In genomic region chr19:39197808-39198207, GRCh38 we compare ENCODE assay signal across 18 cellular contexts. TPM values are rescaled to one million over a fixed set of nuclear protein-coding genes. Genes with fewer than 3 reads are reported as not detected.
A peak's percentile ranks its signal among the peaks of the same experiment; 100 is the strongest.
DNase-seq lines count a peak whose midpoint lies in the region; ATAC-seq and TF ChIP-seq lines count a peak whose summit lies in the region.
"Had no signal": no experiment of that assay in that cellular context is flagged by ENCODE, and none has a peak within 500 bp of the region (broad histone marks: within the 10 kb centered on the region; RNA-seq: fewer than 3 reads in every experiment).

No MANE protein-coding gene starts in this region.

- POLR2A ChIA-PET in PC-9 (lab: Charles Lee; ENCODE audit: unreplicated experiment), result no interaction called here

- no peaks in the 10 kb centered on the region for H3K27me3 ChIP-seq in PC-9 (ENCODE audit: insufficient read depth, low read depth)
- H3K27me3 ChIP-seq in esophagus squamous epithelium, result peaks cover 3 to 86% (median 7%) of the 10 kb centered on the region in 4 donors

- BruUV-seq in PC-9 (replicated peaks; lab: Mats Ljungman, UMichigan), result no TSS peak

- H3K36me3 Mint-ChIP-seq in activated naive CD8-positive, alpha-beta T cell, result no peaks in the 10 kb centered on the region
- H3K36me3 Mint-ChIP-seq in activated naive CD8-positive, alpha-beta T cell treated with anti-CD3 and anti-CD28 coated beads for 36 hours, result no peaks in the 10 kb centered on the region
- no peaks in the 10 kb centered on the region for H3K36me3 Mint-ChIP-seq in type B pancreatic cell
- no peaks in the 10 kb centered on the region for H3K36me3 Mint-ChIP-seq in T-helper 2 cell treated with Interferon-gamma antibody and Interleukin-4, amounts not matched to agents 5 μg/mL and 100 μg/mL, for 36 hours (ENCODE audit: low read depth)

- H3K4me1 ChIP-seq in PC-9 (replicated peaks; ENCODE audit: insufficient read depth) (peaks cover 56% of the 10 kb centered on the region), esophagus squamous epithelium (peaks cover 5 to 55% (median 13%) of the 10 kb centered on the region in 3 donors)

- CTCF ChIA-PET in PC-9 (lab: Charles Lee), result no interaction called here

- no peaks in the 10 kb centered on the region for H3K36me3 ChIP-seq in PC-9 (ENCODE audit: low read depth)
- peaks cover 0 to 8% (median 0%) of the 10 kb centered on the region in 3 donors for H3K36me3 ChIP-seq in esophagus squamous epithelium

- intact Hi-C loops in PC-9 (cut with micrococcal nuclease; ENCODE audit: unreplicated experiment) (loop anchor here (2.0 kb wide), 1 partner anchor 75 kb away; no protein-coding TSS in a partner anchor), esophagus squamous epithelium (cut with DNase I) (no loop called here)

- H3K27me3 Mint-ChIP-seq in activated naive CD8-positive, alpha-beta T cell, result peaks cover 42% of the 10 kb centered on the region
- peaks cover 82% of the 10 kb centered on the region for H3K27me3 Mint-ChIP-seq in activated naive CD8-positive, alpha-beta T cell treated with anti-CD3 and anti-CD28 coated beads for 36 hours
- peaks cover 53% of the 10 kb centered on the region for H3K27me3 Mint-ChIP-seq in type B pancreatic cell
- H3K27me3 Mint-ChIP-seq in T-helper 2 cell treated with Interferon-gamma antibody and Interleukin-4, amounts not matched to agents 5 μg/mL and 100 μg/mL, for 36 hours (ENCODE audit: low read depth), result peaks cover 64% of the 10 kb centered on the region

- H3K27ac Mint-ChIP-seq in activated naive CD8-positive, alpha-beta T cell, result no peak overlapping the region
- no peak overlapping the region for H3K27ac Mint-ChIP-seq in activated naive CD8-positive, alpha-beta T cell treated with anti-CD3 and anti-CD28 coated beads for 36 hours
- no peak overlapping the region for H3K27ac Mint-ChIP-seq in type B pancreatic cell
- no peak overlapping the region for H3K27ac Mint-ChIP-seq in T-helper 2 cell treated with Interferon-gamma antibody and Interleukin-4, amounts not matched to agents 5 μg/mL and 100 μg/mL, for 36 hours

- no peak for TF ChIP-seq POLR2A in esophagus squamous epithelium (IDR thresholded peaks at IDR 0.05)

- no peaks in the 10 kb centered on the region for H3K79me2 ChIP-seq in PC-9 (ENCODE audit: low read depth)
- H3K79me2 ChIP-seq: hepatocyte had no signal

- DNase-seq in activated naive CD8-positive, alpha-beta T cell treated with anti-CD3 and anti-CD28 coated beads for 36 hours, result no peak
- peak; percentile 83 to 86 for DNase-seq in PC-9
- no peak for DNase-seq in esophagus squamous epithelium (lab: John Stamatoyannopoulos, UW)
- no peak for DNase-seq in type B pancreatic cell (ENCODE audit: extremely low spot score, unreplicated experiment)
- no peak for DNase-seq in DMS53 (lab: John Stamatoyannopoulos, UW)
- DNase-seq in T-helper 2 cell treated with Interferon-gamma antibody and Interleukin-4, amounts not matched to agents 5 μg/mL and 100 μg/mL, for 36 hours (ENCODE audit: low spot score), result no peak
- DNase-seq: activated CD4-positive, alpha-beta T cell treated with anti-CD3 and anti-CD28 coated beads for 4 hours; amniotic stem cell; Caco-2; left colon; NCI-H2029 treated with DMSO at 0.1 percent for 48 hours had no signal

- peaks cover 36% of the 10 kb centered on the region for H3F3A ChIP-seq in PC-9 (ENCODE audit: insufficient read depth, low read depth)

- H3K4me1 Mint-ChIP-seq in activated naive CD8-positive, alpha-beta T cell (ENCODE audit: low read depth), result peaks cover 22% of the 10 kb centered on the region
- peaks cover 8% of the 10 kb centered on the region for H3K4me1 Mint-ChIP-seq in activated naive CD8-positive, alpha-beta T cell treated with anti-CD3 and anti-CD28 coated beads for 36 hours
- H3K4me1 Mint-ChIP-seq in type B pancreatic cell (ENCODE audit: unreplicated experiment), result peaks cover 22% of the 10 kb centered on the region
- peaks cover 7% of the 10 kb centered on the region for H3K4me1 Mint-ChIP-seq in T-helper 2 cell treated with Interferon-gamma antibody and Interleukin-4, amounts not matched to agents 5 μg/mL and 100 μg/mL, for 36 hours (ENCODE audit: low read depth)

- WGBS in esophagus squamous epithelium, 2 donors, result 33 to 40% methylated on average over 4 to 5 of the region's 5 CpGs

- peak overlapping the region; percentile 47 for H3K4me3 ChIP-seq in PC-9
- H3K4me3 ChIP-seq in esophagus squamous epithelium, result peak overlapping the region; percentile 40 to 55 (median 48)
- H3K4me3 ChIP-seq: hepatocyte had no signal

- H3K9me2 ChIP-seq in PC-9 (ENCODE audit: insufficient read depth), result no peaks in the 10 kb centered on the region

- TF ChIP-seq CTCF in PC-9 (conservative IDR thresholded peaks at IDR 0.05) (peak; percentile 53), esophagus squamous epithelium (IDR thresholded peaks at IDR 0.05) (peak in 1 of 6 experiments; percentile 4), type B pancreatic cell (conservative IDR thresholded peaks at IDR 0.05) (no peak)

- H3K27ac ChIP-seq in PC-9 (peak overlapping the region; percentile 60), esophagus squamous epithelium (peak overlapping the region in 3 of 4 donors; percentile 72 to 80 (median 78))
- H3K27ac ChIP-seq: hepatocyte had no signal

- H3K9me3 ChIP-seq in PC-9 (ENCODE audit: insufficient read depth, low read depth) (no peaks in the 10 kb centered on the region), esophagus squamous epithelium (no peaks in the 10 kb centered on the region)
- H3K9me3 ChIP-seq: Caco-2 had no signal

- peak overlapping the region; percentile 73 for H3K4me2 ChIP-seq in PC-9

- H2AFZ ChIP-seq in PC-9, result no peak overlapping the region
- H2AFZ ChIP-seq: hepatocyte had no signal

- no peaks in the 10 kb centered on the region for H3K9me3 Mint-ChIP-seq in activated naive CD8-positive, alpha-beta T cell (ENCODE audit: low read depth)
- no peaks in the 10 kb centered on the region for H3K9me3 Mint-ChIP-seq in activated naive CD8-positive, alpha-beta T cell treated with anti-CD3 and anti-CD28 coated beads for 36 hours
- no peaks in the 10 kb centered on the region for H3K9me3 Mint-ChIP-seq in type B pancreatic cell
- H3K9me3 Mint-ChIP-seq in T-helper 2 cell treated with Interferon-gamma antibody and Interleukin-4, amounts not matched to agents 5 μg/mL and 100 μg/mL, for 36 hours, result no peaks in the 10 kb centered on the region

- H3K4me3 Mint-ChIP-seq in activated naive CD8-positive, alpha-beta T cell, result peak overlapping the region; percentile 81
- no peak overlapping the region for H3K4me3 Mint-ChIP-seq in activated naive CD8-positive, alpha-beta T cell treated with anti-CD3 and anti-CD28 coated beads for 36 hours
- peak overlapping the region; percentile 80 for H3K4me3 Mint-ChIP-seq in type B pancreatic cell
- no peak overlapping the region for H3K4me3 Mint-ChIP-seq in T-helper 2 cell treated with Interferon-gamma antibody and Interleukin-4, amounts not matched to agents 5 μg/mL and 100 μg/mL, for 36 hours

- no peaks in the 10 kb centered on the region for H4K20me1 ChIP-seq in PC-9 (ENCODE audit: insufficient read depth)

- ATAC-seq in HG03571 (IDR thresholded peaks at IDR 0.05; ENCODE audit: unreplicated experiment), result no peak
- ATAC-seq: left colon, Right ventricle myocardium inferior had no signal

RNA-seq across cellular contexts. Expression of gene NCCRP1, which starts 1.0 kb away (rescaled TPM):
- not detected for total RNA-seq in activated naive CD8-positive, alpha-beta T cell treated with anti-CD3 and anti-CD28 coated beads for 36 hours
- 22.7 and 23.2 TPM in 2 replicates for total RNA-seq in PC-9 (2021)
- total RNA-seq in esophagus squamous epithelium, result 100 to 1,000 TPM; 208 to 737 (median 262) TPM
- 19.0 and 22.6 TPM in 2 replicates for total RNA-seq in type B pancreatic cell (ENCODE audit: low replicate concordance)
- total RNA-seq: left colon; pulmonary artery endothelial cell; Right ventricle myocardium inferior; subcutaneous adipose tissue; T-helper 2 cell treated with Interferon-gamma antibody and Interleukin-4, amounts not matched to agents 100 ng/mL and 5 ng/mL, for 36 hours had no signal

RNA-seq across cellular contexts. Expression of gene SYCN, which starts 6.3 kb away (rescaled TPM):
- total RNA-seq in activated naive CD8-positive, alpha-beta T cell treated with anti-CD3 and anti-CD28 coated beads for 36 hours, result not detected
- total RNA-seq in PC-9 (2021), result not detected in 2 replicates
- total RNA-seq in esophagus squamous epithelium, result not detected
- not detected in 2 replicates for total RNA-seq in type B pancreatic cell (ENCODE audit: low replicate concordance)
- total RNA-seq: Caco-2; left colon; pulmonary artery endothelial cell; Right ventricle myocardium inferior; subcutaneous adipose tissue; T-helper 2 cell treated with Interferon-gamma antibody and Interleukin-4, amounts not matched to agents 100 ng/mL and 5 ng/mL, for 36 hours had no signal

RNA-seq across cellular contexts. Expression of gene IFNL3, which starts 47.0 kb away (rescaled TPM):
- total RNA-seq in activated naive CD8-positive, alpha-beta T cell treated with anti-CD3 and anti-CD28 coated beads for 36 hours, result not detected
- total RNA-seq in PC-9 (2021), result not detected in 2 replicates
- total RNA-seq in esophagus squamous epithelium, result not detected
- not detected in 2 replicates for total RNA-seq in type B pancreatic cell (ENCODE audit: low replicate concordance)
- total RNA-seq: Caco-2; hepatocyte; left colon; pulmonary artery endothelial cell; Right ventricle myocardium inferior; subcutaneous adipose tissue; T-helper 2 cell treated with Interferon-gamma antibody and Interleukin-4, amounts not matched to agents 100 ng/mL and 5 ng/mL, for 36 hours had no signal

RNA-seq across cellular contexts. Expression of gene IFNL4, which starts 50.8 kb away (rescaled TPM):
- total RNA-seq in activated naive CD8-positive, alpha-beta T cell treated with anti-CD3 and anti-CD28 coated beads for 36 hours, result under 1 TPM; 0.14 to 0.25 TPM
- total RNA-seq in PC-9 (2021) (not detected in 2 replicates), esophagus squamous epithelium (not detected), type B pancreatic cell (ENCODE audit: low replicate concordance) (not detected in 2 replicates)
- total RNA-seq: Caco-2; hepatocyte; left colon; pulmonary artery endothelial cell; Right ventricle myocardium inferior; subcutaneous adipose tissue; T-helper 2 cell treated with Interferon-gamma antibody and Interleukin-4, amounts not matched to agents 100 ng/mL and 5 ng/mL, for 36 hours had no signal

Comparison
In these comparisons a context has a peak if more than half of its experiments do, and no peak if none do; other contexts are left out.
1. H3K4me3 Mint-ChIP-seq: peak in activated naive CD8-positive, alpha-beta T cell (single experiment) and type B pancreatic cell (single experiment); none in activated naive CD8-positive, alpha-beta T cell treated with anti-CD3 and anti-CD28 coated beads for 36 hours (single experiment) and T-helper 2 cell treated with Interferon-gamma antibody and Interleukin-4, amounts not matched to agents 5 μg/mL and 100 μg/mL, for 36 hours (single experiment).
2. DNase-seq: peak in PC-9 (2 of 2); none in activated naive CD8-positive, alpha-beta T cell treated with anti-CD3 and anti-CD28 coated beads for 36 hours (single experiment), esophagus squamous epithelium (single experiment), type B pancreatic cell (single experiment), DMS53 (single experiment) and T-helper 2 cell treated with Interferon-gamma antibody and Interleukin-4, amounts not matched to agents 5 μg/mL and 100 μg/mL, for 36 hours (single experiment).
3. RNA of gene NCCRP1, which starts 1.0 kb away (total RNA-seq): 208 to 737 TPM in esophagus squamous epithelium, 22.7 to 23.2 TPM in PC-9 and 19.0 to 22.6 TPM in type B pancreatic cell; not detected in activated naive CD8-positive, alpha-beta T cell treated with anti-CD3 and anti-CD28 coated beads for 36 hours; every median in the first group is over 10 times any median in the second.